36 cellular contexts compared by ENCODE assay signal in the genomic region with DNA sequence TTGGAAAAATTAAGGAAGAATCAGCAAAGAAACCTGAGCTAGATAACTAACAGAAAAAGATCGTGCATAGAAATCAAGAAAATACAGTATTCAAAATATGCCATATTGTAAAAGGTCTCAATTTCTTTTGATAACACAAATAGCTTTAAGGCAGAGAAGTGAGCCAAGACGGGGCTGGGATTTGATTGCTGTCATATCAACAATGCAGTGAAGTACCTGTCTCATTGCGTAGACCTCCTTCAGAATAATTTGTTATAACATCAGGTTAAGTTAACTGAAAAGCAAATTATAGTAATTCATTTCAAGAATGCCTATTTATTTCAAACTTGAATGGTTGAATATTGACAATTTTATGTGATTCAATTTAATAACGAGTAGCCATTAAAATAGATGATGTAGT.
"Had no signal": no experiment of that assay in that cellular context is flagged by ENCODE, and none has a peak within 500 bp of the region (broad histone marks: within the 10 kb centered on the region; RNA-seq: fewer than 3 reads in every experiment).

No MANE protein-coding gene starts in this region.

- H3K27me3 Mint-ChIP-seq: activated naive CD4-positive, alpha-beta T cell treated with anti-CD3 and anti-CD28 coated beads, Interleukin-2, amount 10 ng/mL, durations not matched to agents 7 days and 5 days; activated naive CD4-positive, alpha-beta T cell treated with anti-CD3 and anti-CD28 coated beads, Interleukin-2, amount 50 U/mL, for 24 hours; activated naive CD8-positive, alpha-beta T cell; activated naive CD8-positive, alpha-beta T cell treated with anti-CD3 and anti-CD28 coated beads for 36 hours; activated naive CD8-positive, alpha-beta T cell treated with anti-CD3 and anti-CD28 coated beads, Interleukin-2, amount 10 ng/mL, durations not matched to agents 7 days and 5 days; activated naive CD8-positive, alpha-beta T cell treated with anti-CD3 and anti-CD28 coated beads, Interleukin-2, amount 50 U/mL, for 24 hours; activated T-helper 17 cell treated with anti-CD3 and anti-CD28 coated beads, Interleukin-2, amount 50 U/mL, for 72 hours; central memory CD8-positive, alpha-beta T cell had no signal

- DNase-seq: activated effector memory CD4-positive, alpha-beta T cell treated with anti-CD3 and anti-CD28 coated beads, Interleukin-2, amount 50 U/mL, for 16 hours; activated effector memory CD4-positive, alpha-beta T cell treated with Interleukin-2 at 50 U/mL for 16 hours; activated gamma-delta T cell; activated gamma-delta T cell treated with Interleukin-2 at 50 U/mL for 16 hours; activated naive CD4-positive, alpha-beta T cell; activated naive CD4-positive, alpha-beta T cell treated with anti-CD3 and anti-CD28 coated beads for 36 hours; activated naive CD4-positive, alpha-beta T cell treated with anti-CD3 and anti-CD28 coated beads, Interleukin-2, amount 10 ng/mL, durations not matched to agents 7 days and 5 days; activated naive CD4-positive, alpha-beta T cell treated with anti-CD3 and anti-CD28 coated beads, Interleukin-2, amount 50 U/mL, for 16 hours; activated naive CD4-positive, alpha-beta T cell treated with Interleukin-2 at 50 U/mL for 16 hours; activated naive CD8-positive, alpha-beta T cell treated with anti-CD3 and anti-CD28 coated beads for 36 hours; activated naive CD8-positive, alpha-beta T cell treated with anti-CD3 and anti-CD28 coated beads, Interleukin-2, amount 10 ng/mL, durations not matched to agents 7 days and 5 days; activated naive CD8-positive, alpha-beta T cell treated with anti-CD3 and anti-CD28 coated beads, Interleukin-2, amount 50 U/mL, for 24 hours; activated T-cell treated with anti-CD3 and anti-CD28 coated beads, Interleukin-2, amount 50 U/mL, for 4 hours; activated T-cell treated with anti-CD3 and anti-CD28 coated beads, Interleukin-2, amount 50 U/mL, for 48 hours; activated T-cell treated with anti-CD3 and anti-CD28 coated beads, Interleukin-2, amount 50 U/mL, for 72 hours; adrenal gland; amniotic stem cell; amygdala; anterior cingulate cortex; aorta; body of pancreas; brain microvascular endothelial cell; caudate nucleus; central memory CD4-positive, alpha-beta T cell; cerebellar nuclear complex had no signal

- H3K27ac Mint-ChIP-seq: activated naive CD4-positive, alpha-beta T cell treated with anti-CD3 and anti-CD28 coated beads for 36 hours; activated naive CD4-positive, alpha-beta T cell treated with anti-CD3 and anti-CD28 coated beads, Interleukin-2, amount 10 ng/mL, durations not matched to agents 7 days and 5 days; activated naive CD4-positive, alpha-beta T cell treated with anti-CD3 and anti-CD28 coated beads, Interleukin-2, amount 50 U/mL, for 24 hours; activated naive CD4-positive, alpha-beta T cell treated with anti-CD3 and anti-CD28 coated beads, Interleukin-2, amount 50 U/mL, for 72 hours; activated naive CD8-positive, alpha-beta T cell; activated naive CD8-positive, alpha-beta T cell treated with anti-CD3 and anti-CD28 coated beads for 36 hours; activated naive CD8-positive, alpha-beta T cell treated with anti-CD3 and anti-CD28 coated beads, Interleukin-2, amount 10 ng/mL, durations not matched to agents 7 days and 5 days; activated naive CD8-positive, alpha-beta T cell treated with anti-CD3 and anti-CD28 coated beads, Interleukin-2, amount 50 U/mL, for 24 hours; activated T-cell treated with anti-CD3 and anti-CD28 coated beads, Interleukin-2, amount 50 U/mL, for 72 hours; activated T-helper 1 cell treated with anti-CD3 and anti-CD28 coated beads, Interleukin-12 subunit alpha, Interleukin-12 subunit beta, Interleukin-2, Interleukin-4 antibody, amounts not matched to agents 30 ng/mL and 10 ng/mL and 1 ng/mL, durations not matched to agents 14 hours and 24 hours and 36 hours; activated T-helper 17 cell treated with anti-CD3 and anti-CD28 coated beads, Interleukin-2, amount 50 U/mL, for 72 hours; activated T-helper 2 cell treated with anti-CD3 and anti-CD28 coated beads, Interferon-gamma antibody, Interleukin-2, Interleukin-4, amounts not matched to agents 10 μg/mL and 5 μg/mL and 100 μg/mL, durations not matched to agents 14 hours and 24 hours and 36 hours; brain had no signal

- H3K36me3 ChIP-seq: adrenal gland, ascending aorta, brain microvascular endothelial cell, breast epithelium, cardiac muscle cell had no signal

- H3K9me3 ChIP-seq: adrenal gland, ascending aorta had no signal

- H3K4me1 Mint-ChIP-seq: activated naive CD4-positive, alpha-beta T cell treated with anti-CD3 and anti-CD28 coated beads, Interleukin-2, amount 10 ng/mL, durations not matched to agents 7 days and 5 days; activated naive CD4-positive, alpha-beta T cell treated with anti-CD3 and anti-CD28 coated beads, Interleukin-2, amount 50 U/mL, for 24 hours; activated naive CD8-positive, alpha-beta T cell treated with anti-CD3 and anti-CD28 coated beads for 36 hours; activated naive CD8-positive, alpha-beta T cell treated with anti-CD3 and anti-CD28 coated beads, Interleukin-2, amount 10 ng/mL, durations not matched to agents 7 days and 5 days; activated naive CD8-positive, alpha-beta T cell treated with anti-CD3 and anti-CD28 coated beads, Interleukin-2, amount 50 U/mL, for 24 hours; activated T-helper 17 cell treated with anti-CD3 and anti-CD28 coated beads, Interleukin-2, amount 50 U/mL, for 72 hours; brain; central memory CD8-positive, alpha-beta T cell had no signal

- H3K27ac ChIP-seq: adrenal gland, ascending aorta, body of pancreas, brain microvascular endothelial cell, breast epithelium, cardiac muscle cell had no signal

- H3K27me3 ChIP-seq: adrenal gland, ascending aorta, body of pancreas, brain microvascular endothelial cell, breast epithelium, cardiac muscle cell had no signal

- H3K4me3 ChIP-seq: adrenal gland, ascending aorta, body of pancreas, breast epithelium, cardiac muscle cell had no signal

- H3K4me3 Mint-ChIP-seq: activated naive CD4-positive, alpha-beta T cell treated with anti-CD3 and anti-CD28 coated beads for 36 hours; activated naive CD4-positive, alpha-beta T cell treated with anti-CD3 and anti-CD28 coated beads, Interleukin-2, amount 10 ng/mL, durations not matched to agents 7 days and 5 days; activated naive CD4-positive, alpha-beta T cell treated with anti-CD3 and anti-CD28 coated beads, Interleukin-2, amount 50 U/mL, for 24 hours; activated naive CD8-positive, alpha-beta T cell; activated naive CD8-positive, alpha-beta T cell treated with anti-CD3 and anti-CD28 coated beads for 36 hours; activated naive CD8-positive, alpha-beta T cell treated with anti-CD3 and anti-CD28 coated beads, Interleukin-2, amount 10 ng/mL, durations not matched to agents 7 days and 5 days; activated naive CD8-positive, alpha-beta T cell treated with anti-CD3 and anti-CD28 coated beads, Interleukin-2, amount 50 U/mL, for 24 hours; activated T-cell treated with anti-CD3 and anti-CD28 coated beads, Interleukin-2, amount 50 U/mL, for 4 hours; activated T-cell treated with anti-CD3 and anti-CD28 coated beads, Interleukin-2, amount 50 U/mL, for 72 hours; activated T-helper 1 cell treated with anti-CD3 and anti-CD28 coated beads, Interleukin-12 subunit alpha, Interleukin-12 subunit beta, Interleukin-2, Interleukin-4 antibody, amounts not matched to agents 30 ng/mL and 10 ng/mL and 1 ng/mL, durations not matched to agents 14 hours and 24 hours and 36 hours; activated T-helper 17 cell treated with anti-CD3 and anti-CD28 coated beads, Interleukin-2, amount 50 U/mL, for 72 hours; brain; central memory CD8-positive, alpha-beta T cell had no signal

- H3K36me3 Mint-ChIP-seq: activated naive CD4-positive, alpha-beta T cell treated with anti-CD3 and anti-CD28 coated beads, Interleukin-2, amount 10 ng/mL, durations not matched to agents 7 days and 5 days; activated naive CD4-positive, alpha-beta T cell treated with anti-CD3 and anti-CD28 coated beads, Interleukin-2, amount 50 U/mL, for 24 hours; activated naive CD4-positive, alpha-beta T cell treated with anti-CD3 and anti-CD28 coated beads, Interleukin-2, amount 50 U/mL, for 72 hours; activated naive CD8-positive, alpha-beta T cell; activated naive CD8-positive, alpha-beta T cell treated with anti-CD3 and anti-CD28 coated beads for 36 hours; activated naive CD8-positive, alpha-beta T cell treated with anti-CD3 and anti-CD28 coated beads, Interleukin-2, amount 10 ng/mL, durations not matched to agents 7 days and 5 days; brain had no signal

- H3K9me3 Mint-ChIP-seq: activated naive CD8-positive, alpha-beta T cell treated with anti-CD3 and anti-CD28 coated beads for 36 hours; activated naive CD8-positive, alpha-beta T cell treated with anti-CD3 and anti-CD28 coated beads, Interleukin-2, amount 10 ng/mL, durations not matched to agents 7 days and 5 days; activated T-helper 1 cell treated with anti-CD3 and anti-CD28 coated beads, Interleukin-12 subunit alpha, Interleukin-12 subunit beta, Interleukin-2, Interleukin-4 antibody, amounts not matched to agents 30 ng/mL and 10 ng/mL and 1 ng/mL, durations not matched to agents 14 hours and 24 hours and 36 hours; activated T-helper 2 cell treated with anti-CD3 and anti-CD28 coated beads, Interferon-gamma antibody, Interleukin-2, Interleukin-4, amounts not matched to agents 10 μg/mL and 5 μg/mL and 100 μg/mL, durations not matched to agents 14 hours and 24 hours and 36 hours; central memory CD8-positive, alpha-beta T cell had no signal
